22 cellular contexts compared by ENCODE assay signal in the genomic region with DNA sequence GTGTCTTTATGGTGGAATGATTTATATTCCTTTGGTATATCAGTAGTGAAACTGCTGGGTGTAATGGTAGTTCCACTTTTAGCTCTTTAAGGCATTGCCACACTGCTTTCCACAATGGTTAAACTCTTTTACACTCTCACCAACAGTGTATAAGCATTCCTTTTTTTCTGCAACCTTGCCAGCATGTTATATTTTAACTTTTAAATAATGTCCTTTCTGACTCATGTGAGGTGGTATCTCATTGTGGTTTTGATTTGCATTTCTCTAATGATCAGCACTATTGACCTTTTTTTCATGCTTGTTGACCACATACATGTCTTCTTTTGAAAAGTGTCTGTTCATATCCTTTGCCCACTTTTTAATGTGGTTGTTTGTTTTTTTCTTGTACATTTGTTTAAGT.
DNase-seq lines count a peak whose midpoint lies in the region; ATAC-seq, FAIRE-seq and TF ChIP-seq lines count a peak whose summit lies in the region.
"Had no signal": no experiment of that assay in that cellular context is flagged by ENCODE, and none has a peak within 500 bp of the region (broad histone marks: within the 10 kb centered on the region; RNA-seq: fewer than 3 reads in every experiment).

No MANE protein-coding gene starts in this region.

- H3K27ac Mint-ChIP-seq in endothelial cell (ENCODE audit: unreplicated experiment), result no peak overlapping the region
- H3K27ac Mint-ChIP-seq in activated T-helper 17 cell treated with anti-CD3 and anti-CD28 coated beads, Interleukin-2, amount 50 U/mL, for 72 hours, result no peak overlapping the region
- H3K27ac Mint-ChIP-seq: CD4-positive, alpha-beta T cell had no signal

- H3K9me3 ChIP-seq in HCT116 (ENCODE audit: control insufficient read depth in 1 of 2, insufficient read depth in 1 of 2, low read depth in 1 of 2, low read length in 2 of 2), result peaks cover 0 to 13% of the 10 kb centered on the region in 2 experiments; a peak in 2 of 4 replicates
- no peaks in the 10 kb centered on the region for H3K9me3 ChIP-seq in WERI-Rb-1 (ENCODE audit: severe bottlenecking)
- H3K9me3 ChIP-seq in HepG2 (ENCODE audit: low read length), result peaks cover 17% of the 10 kb centered on the region

- H3K4me1 ChIP-seq in HCT116 (ENCODE audit: control insufficient read depth in 1 of 2, insufficient read depth in 2 of 2, low read length in 2 of 2), result peaks cover 0 to 11% of the 10 kb centered on the region in 2 experiments; a peak in 3 of 4 replicates
- H3K4me1 ChIP-seq in HepG2 (ENCODE audit: insufficient read depth, low read length), result peaks cover 5% of the 10 kb centered on the region; the same call in 1 of the 2 replicates
- H3K4me1 ChIP-seq: BLaER1 had no signal

- peaks cover 0 to 43% of the 10 kb centered on the region in 2 experiments; a peak in 2 of 4 replicates for H3K36me3 ChIP-seq in HCT116 (ENCODE audit: control insufficient read depth in 1 of 2, insufficient read depth in 2 of 2, low read length in 2 of 2)
- no peaks in the 10 kb centered on the region for H3K36me3 ChIP-seq in WERI-Rb-1
- no peaks in the 10 kb centered on the region for H3K36me3 ChIP-seq in HepG2 (replicated peaks in 1 of 2; ENCODE audit: control insufficient read depth in 1 of 2, insufficient read depth in 2 of 2, low read length in 2 of 2)
- H3K36me3 ChIP-seq: BLaER1 had no signal

- no peak for TF ChIP-seq RAD21 in HCT116 (IDR thresholded peaks at IDR 0.05; ENCODE audit: low read depth)
- TF ChIP-seq RAD21 in HepG2 (CRISPR knock-in tag; IDR thresholded peaks at IDR 0.05), result no peak

- H3K4me1 Mint-ChIP-seq in endothelial cell (ENCODE audit: unreplicated experiment), result no peaks in the 10 kb centered on the region
- no peaks in the 10 kb centered on the region for H3K4me1 Mint-ChIP-seq in activated T-helper 17 cell treated with anti-CD3 and anti-CD28 coated beads, Interleukin-2, amount 50 U/mL, for 72 hours

- RAD21 ChIA-PET in HCT116 (lab: Charles Lee; ENCODE audit: low non-redundant PET in 1 of 2, low total read pairs in 2 of 2, uncharacterized antibody in 2 of 2, unreplicated experiment in 2 of 2), result no interaction called here

- DNase-seq in ACHN (peak; percentile 46), HCT116 (ENCODE audit: low read depth, low spot score) (no peak), RCC 7860 (ENCODE audit: low spot score) (peak; percentile 73), glomerular visceral epithelial cell (ENCODE audit: extremely low spot score) (peak; percentile 70), endothelial cell (ENCODE audit: low spot score) (no peak), WERI-Rb-1 (no peak), HepG2 (ENCODE audit: low spot score) (no peak)
- DNase-seq: CD4-positive, alpha-beta T cell; COR-L47; GF-D8; GOT3; HCEC 1CT; IMR-90; KG1; NCI-H2029; NCI-H748 treated with DMSO at 0.1 percent for 48 hours; SK-N-SH; T-helper 2 cell had no signal

- H3K4me2 ChIP-seq in HCT116 (ENCODE audit: low read length), result no peak overlapping the region
- H3K4me2 ChIP-seq in HepG2 (ENCODE audit: low read depth, low read length), result no peak overlapping the region
- H3K4me2 ChIP-seq: BLaER1, SK-N-SH had no signal

- H3K36me3 Mint-ChIP-seq in endothelial cell (ENCODE audit: low read depth, unreplicated experiment), result peaks cover 24% of the 10 kb centered on the region
- no peaks in the 10 kb centered on the region for H3K36me3 Mint-ChIP-seq in activated T-helper 17 cell treated with anti-CD3 and anti-CD28 coated beads, Interleukin-2, amount 50 U/mL, for 72 hours (ENCODE audit: low read depth)

- no peaks in the 10 kb centered on the region for H3K9me2 ChIP-seq in HCT116 (ENCODE audit: insufficient read depth)
- H3K9me2 ChIP-seq: SK-N-SH had no signal

- H3K4me3 Mint-ChIP-seq in endothelial cell (ENCODE audit: unreplicated experiment), result no peak overlapping the region
- no peak overlapping the region for H3K4me3 Mint-ChIP-seq in activated T-helper 17 cell treated with anti-CD3 and anti-CD28 coated beads, Interleukin-2, amount 50 U/mL, for 72 hours
- H3K4me3 Mint-ChIP-seq: CD4-positive, alpha-beta T cell had no signal

- no peak for TF ChIP-seq CTCF in HCT116 (IDR thresholded peaks at IDR 0.05 in 2 of 3, conservative IDR thresholded peaks at IDR 0.05 in 1 of 3; ENCODE audit: borderline replicate concordance in 1 of 3, insufficient read depth in 1 of 3, low read depth in 2 of 3, low read length in 2 of 3)
- TF ChIP-seq CTCF in endothelial cell (IDR thresholded peaks at IDR 0.05; ENCODE audit: unreplicated experiment), result no peak
- TF ChIP-seq CTCF in WERI-Rb-1 (IDR thresholded peaks at IDR 0.05; ENCODE audit: low read depth, low read length), result no peak
- TF ChIP-seq CTCF in HepG2 (CRISPR knock-in tag; IDR thresholded peaks at IDR 0.05), result no peak

- CTCF ChIA-PET in HCT116 (lab: Charles Lee), result no interaction called here
- CTCF ChIA-PET in HepG2 (lab: Yijun Ruan, JAX; ENCODE audit: low intra/inter-chr PET ratio, low total read pairs), result no interaction called here

- H3K79me2 ChIP-seq in HCT116 (ENCODE audit: insufficient read depth, low read length), result no peaks in the 10 kb centered on the region
- no peaks in the 10 kb centered on the region for H3K79me2 ChIP-seq in HepG2 (ENCODE audit: insufficient read depth, low read length)

- FAIRE-seq in RCC 7860 (lab: Jason Lieb, UNC) (peak; percentile 96), HepG2 (lab: Jason Lieb, UNC) (no peak)
- FAIRE-seq: GM12891 had no signal

- TF ChIP-seq POLR2A in HCT116 (IDR thresholded peaks at IDR 0.05; ENCODE audit: borderline replicate concordance, extremely low read depth, insufficient read depth, insufficient read length), result no peak
- no peak for TF ChIP-seq POLR2A in HepG2 (IDR thresholded peaks at IDR 0.05; ENCODE audit: insufficient read depth in 1 of 2, low read depth in 2 of 2, low read length in 2 of 2)

- H4K20me1 ChIP-seq in HCT116 (ENCODE audit: insufficient read depth) (no peaks in the 10 kb centered on the region), HepG2 (ENCODE audit: insufficient read depth, low read length) (no peaks in the 10 kb centered on the region)
- H4K20me1 ChIP-seq: BLaER1 had no signal

- no peak for TF ChIP-seq EP300 in HepG2 (IDR thresholded peaks at IDR 0.05; ENCODE audit: low read depth in 2 of 2, low read length in 2 of 2)
- no peak for TF ChIP-seq EP300 in HepG2 (CRISPR knock-in tag; IDR thresholded peaks at IDR 0.05; ENCODE audit: borderline replicate concordance)

- H3K27ac ChIP-seq in HCT116 (ENCODE audit: low read depth, low read length) (peak overlapping the region; percentile 8; the same call in 1 of the 2 replicates), WERI-Rb-1 (no peak overlapping the region), HepG2 (ENCODE audit: extremely low read length, insufficient read depth, low read length) (no peak overlapping the region)
- H3K27ac ChIP-seq: BLaER1 had no signal

- H3K27me3 Mint-ChIP-seq in endothelial cell (ENCODE audit: unreplicated experiment), result no peaks in the 10 kb centered on the region
- H3K27me3 Mint-ChIP-seq in activated T-helper 17 cell treated with anti-CD3 and anti-CD28 coated beads, Interleukin-2, amount 50 U/mL, for 72 hours, result no peaks in the 10 kb centered on the region
- H3K27me3 Mint-ChIP-seq: CD4-positive, alpha-beta T cell had no signal

- H3K27me3 ChIP-seq in HCT116 (ENCODE audit: insufficient read depth, low read length) (no peaks in the 10 kb centered on the region), WERI-Rb-1 (ENCODE audit: insufficient read depth, low read depth, severe bottlenecking) (no peaks in the 10 kb centered on the region), HepG2 (ENCODE audit: control insufficient read depth in 1 of 2, insufficient read depth in 2 of 2, low read length in 2 of 2) (no peaks in the 10 kb centered on the region)
- H3K27me3 ChIP-seq: BLaER1 had no signal

- H3K4me3 ChIP-seq in HCT116 (replicated peaks in 1 of 2; ENCODE audit: low read depth in 1 of 2, low read length in 2 of 2), result no peak overlapping the region
- H3K4me3 ChIP-seq in WERI-Rb-1 (ENCODE audit: low read depth, low read length), result no peak overlapping the region
- no peak overlapping the region for H3K4me3 ChIP-seq in HepG2 (replicated peaks in 1 of 3; ENCODE audit: insufficient read depth in 1 of 3, low read depth in 2 of 3, low read length in 3 of 3)
- H3K4me3 ChIP-seq: BLaER1 had no signal

- BruUV-seq in HCT116 (replicated peaks; lab: Mats Ljungman, UMichigan), result no TSS peak
- BruUV-seq in HepG2 (replicated peaks; lab: Mats Ljungman, UMichigan), result no TSS peak

- H3K9me3 Mint-ChIP-seq in endothelial cell (ENCODE audit: unreplicated experiment), result peaks cover 6% of the 10 kb centered on the region
- H3K9me3 Mint-ChIP-seq in activated T-helper 17 cell treated with anti-CD3 and anti-CD28 coated beads, Interleukin-2, amount 50 U/mL, for 72 hours, result peaks cover 16% of the 10 kb centered on the region

- H3K9ac ChIP-seq in HCT116 (ENCODE audit: low read length) (no peak overlapping the region), HepG2 (ENCODE audit: insufficient read depth, low read depth, low read length) (no peak overlapping the region)
- H3K9ac ChIP-seq: BLaER1, SK-N-SH had no signal

- in situ Hi-C loops in ACHN (cut with HindIII; ENCODE audit: low pct_ligation_motif_present, low pct_unique_long_range_greater_than_20kb, low sequenced_read_pairs) (no loop called here), HepG2 (cut with HindIII; ENCODE audit: extremely low pct_ligation_motif_present, low pct_unique_long_range_greater_than_20kb) (no loop called here)

- no peak; the same call in 1 of the 2 replicates for ATAC-seq in HCT116
- no peak for ATAC-seq in activated T-helper 17 cell treated with anti-CD3 and anti-CD28 coated beads, Interleukin-2, amount 50 U/mL, for 72 hours (replicated peaks)
- no peak for ATAC-seq in HepG2
- ATAC-seq: Panc1 had no signal

- intact Hi-C loops in HCT116 (cut with micrococcal nuclease) (no loop called here), HepG2 (cut with micrococcal nuclease; ENCODE audit: unreplicated experiment) (no loop called here)

- H2AFZ ChIP-seq in HCT116 (ENCODE audit: low read depth, low read length, poor library complexity, severe bottlenecking), result no peak overlapping the region
- H2AFZ ChIP-seq in HepG2 (ENCODE audit: low read length), result no peak overlapping the region

- POLR2A ChIA-PET in HCT116 (lab: Charles Lee) (no interaction called here), HepG2 (lab: Yijun Ruan, JAX) (no interaction called here)

TF ChIP-seq in HCT116, 20 proteins besides CTCF, POLR2A, EP300 and RAD21 (continues in another document):
- TF ChIP-seq FOSL1 (IDR thresholded peaks at IDR 0.05; ENCODE audit: low read depth), result no peak
- TF ChIP-seq ZNF274 (IDR thresholded peaks at IDR 0.05; ENCODE audit: low read depth, low read length), result no peak
- no peak for TF ChIP-seq SP1 (IDR thresholded peaks at IDR 0.05; ENCODE audit: low read depth)
- no peak for TF ChIP-seq ZFX (IDR thresholded peaks at IDR 0.05)

TF ChIP-seq in HepG2, 621 proteins besides CTCF, POLR2A, EP300 and RAD21 (continues in another document):
- TF ChIP-seq ZKSCAN8 (CRISPR knock-in tag; IDR thresholded peaks at IDR 0.05; ENCODE audit: borderline replicate concordance) (no peak), RXRA (CRISPR knock-in tag; IDR thresholded peaks at IDR 0.05) (no peak), PITX1 (CRISPR knock-in tag; IDR thresholded peaks at IDR 0.05) (no peak), NONO (IDR thresholded peaks at IDR 0.05) (no peak), NONO (CRISPR knock-in tag; conservative IDR thresholded peaks at IDR 0.05) (no peak)

Comparison
In these comparisons a context has a peak if more than half of its experiments do, and no peak if none do; other contexts are left out.
1. DNase-seq: peak in ACHN (single experiment), RCC 7860 (single experiment) and glomerular visceral epithelial cell (single experiment); none in HCT116 (single experiment), endothelial cell (single experiment), WERI-Rb-1 (single experiment) and HepG2 (single experiment).